In the genomic region with DNA sequence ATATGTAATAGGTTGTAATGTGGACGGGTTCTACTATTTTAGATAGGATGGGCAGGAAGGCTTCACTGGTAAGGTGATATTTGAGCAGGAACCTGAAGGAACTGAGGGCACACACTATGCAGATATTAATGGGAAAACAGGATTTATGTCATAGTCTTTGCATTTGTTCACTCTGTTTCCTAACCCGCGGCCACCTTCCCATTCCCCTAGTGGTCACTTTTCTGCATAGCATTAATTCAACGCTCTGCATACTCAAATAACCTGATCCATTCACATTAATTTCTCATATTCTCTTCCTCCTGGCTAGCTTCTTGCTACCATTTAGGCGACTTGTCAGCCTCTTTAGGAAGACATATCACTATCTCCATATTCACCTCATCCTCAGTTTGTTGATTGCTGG, we compare ENCODE assay signal across 1 cellular context.
TF ChIP-seq lines count a peak whose summit lies in the region.

No MANE protein-coding gene starts in this region.

TF ChIP-seq in SK-N-SH, 30 proteins besides CTCF, POLR2A, EP300 and RAD21 (continued from another document):
- TF ChIP-seq, protein P1, sequence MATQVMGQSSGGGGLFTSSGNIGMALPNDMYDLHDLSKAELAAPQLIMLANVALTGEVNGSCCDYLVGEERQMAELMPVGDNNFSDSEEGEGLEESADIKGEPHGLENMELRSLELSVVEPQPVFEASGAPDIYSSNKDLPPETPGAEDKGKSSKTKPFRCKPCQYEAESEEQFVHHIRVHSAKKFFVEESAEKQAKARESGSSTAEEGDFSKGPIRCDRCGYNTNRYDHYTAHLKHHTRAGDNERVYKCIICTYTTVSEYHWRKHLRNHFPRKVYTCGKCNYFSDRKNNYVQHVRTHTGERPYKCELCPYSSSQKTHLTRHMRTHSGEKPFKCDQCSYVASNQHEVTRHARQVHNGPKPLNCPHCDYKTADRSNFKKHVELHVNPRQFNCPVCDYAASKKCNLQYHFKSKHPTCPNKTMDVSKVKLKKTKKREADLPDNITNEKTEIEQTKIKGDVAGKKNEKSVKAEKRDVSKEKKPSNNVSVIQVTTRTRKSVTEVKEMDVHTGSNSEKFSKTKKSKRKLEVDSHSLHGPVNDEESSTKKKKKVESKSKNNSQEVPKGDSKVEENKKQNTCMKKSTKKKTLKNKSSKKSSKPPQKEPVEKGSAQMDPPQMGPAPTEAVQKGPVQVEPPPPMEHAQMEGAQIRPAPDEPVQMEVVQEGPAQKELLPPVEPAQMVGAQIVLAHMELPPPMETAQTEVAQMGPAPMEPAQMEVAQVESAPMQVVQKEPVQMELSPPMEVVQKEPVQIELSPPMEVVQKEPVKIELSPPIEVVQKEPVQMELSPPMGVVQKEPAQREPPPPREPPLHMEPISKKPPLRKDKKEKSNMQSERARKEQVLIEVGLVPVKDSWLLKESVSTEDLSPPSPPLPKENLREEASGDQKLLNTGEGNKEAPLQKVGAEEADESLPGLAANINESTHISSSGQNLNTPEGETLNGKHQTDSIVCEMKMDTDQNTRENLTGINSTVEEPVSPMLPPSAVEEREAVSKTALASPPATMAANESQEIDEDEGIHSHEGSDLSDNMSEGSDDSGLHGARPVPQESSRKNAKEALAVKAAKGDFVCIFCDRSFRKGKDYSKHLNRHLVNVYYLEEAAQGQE (IDR thresholded peaks at IDR 0.05; ENCODE audit: low read depth, low read length), result no peak
- TF ChIP-seq TAF1 (IDR thresholded peaks at IDR 0.05; ENCODE audit: borderline replicate concordance, low read depth, low read length) (no peak), SMC3 (IDR thresholded peaks at IDR 0.05; ENCODE audit: low read depth, low read length) (no peak), FOSL2 (IDR thresholded peaks at IDR 0.05; ENCODE audit: borderline replicate concordance, low read depth) (no peak), CHD2 (IDR thresholded peaks at IDR 0.05; ENCODE audit: low read length, partially characterized antibody) (no peak), YY1 (IDR thresholded peaks at IDR 0.05; ENCODE audit: low read depth) (no peak), POLR2AphosphoS5 (IDR thresholded peaks at IDR 0.05; ENCODE audit: low read depth, low read length) (no peak), RFX5 (IDR thresholded peaks at IDR 0.05; ENCODE audit: low read length) (no peak), TCF12 (IDR thresholded peaks at IDR 0.05) (no peak), USF2 (IDR thresholded peaks at IDR 0.05; ENCODE audit: borderline replicate concordance, low read depth, low read length) (no peak), ELF1 (IDR thresholded peaks at IDR 0.05) (no peak), SIN3A (IDR thresholded peaks at IDR 0.05; ENCODE audit: borderline replicate concordance, low read depth, low read length) (no peak), GATA2 (CRISPR knock-in tag; IDR thresholded peaks at IDR 0.05) (no peak), USF1 (IDR thresholded peaks at IDR 0.05; ENCODE audit: borderline replicate concordance, low read depth) (no peak), MXI1 (IDR thresholded peaks at IDR 0.05; ENCODE audit: low read depth, low read length) (no peak)
- TF ChIP-seq, protein P2, sequence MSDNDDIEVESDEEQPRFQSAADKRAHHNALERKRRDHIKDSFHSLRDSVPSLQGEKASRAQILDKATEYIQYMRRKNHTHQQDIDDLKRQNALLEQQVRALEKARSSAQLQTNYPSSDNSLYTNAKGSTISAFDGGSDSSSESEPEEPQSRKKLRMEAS (IDR thresholded peaks at IDR 0.05; ENCODE audit: low read depth), result no peak
TF ChIP-seq in SK-N-SH: peak in this region for 0.
